ENCODE assay signal across 22 cellular contexts in genomic region chr9:125218621-125219020, GRCh38.
"Had no signal": no experiment of that assay in that cellular context is flagged by ENCODE, and none has a peak within 500 bp of the region (broad histone marks: within the 10 kb centered on the region; RNA-seq: fewer than 3 reads in every experiment).

No MANE protein-coding gene starts in this region.

- H3K4me1 Mint-ChIP-seq: endodermal cell, mesothelial cell of epicardium had no signal

- H3K9me3 Mint-ChIP-seq: dendritic cell treated with granulocyte-macrophage colony-stimulating factor and Interleukin-4, amounts not matched to agents 40 ng/mL and 50 ng/mL, for 4 days; effector memory CD8-positive, alpha-beta T cell; endodermal cell; mesothelial cell of epicardium had no signal

- H3K27ac Mint-ChIP-seq: dendritic cell treated with granulocyte-macrophage colony-stimulating factor and Interleukin-4, amounts not matched to agents 40 ng/mL and 50 ng/mL, for 4 days; endodermal cell; mesothelial cell of epicardium had no signal

- H3K27me3 Mint-ChIP-seq: dendritic cell treated with granulocyte-macrophage colony-stimulating factor and Interleukin-4, amounts not matched to agents 40 ng/mL and 50 ng/mL, for 4 days; effector memory CD8-positive, alpha-beta T cell had no signal

- DNase-seq: colonic mucosa; cortex of kidney; effector CD8-positive, alpha-beta T cell; effector memory CD8-positive, alpha-beta T cell; endodermal cell; erythroblast; esophagus squamous epithelium; foreskin fibroblast; foreskin melanocyte; gastrocnemius medialis; glutamatergic neuron; heart right ventricle; hippocampal formation; left cardiac atrium; left lung; left ventricle myocardium superior; lower lobe of right lung; mesenchymal stem cell; mucosa of descending colon had no signal

- H3K4me3 Mint-ChIP-seq: dendritic cell treated with granulocyte-macrophage colony-stimulating factor and Interleukin-4, amounts not matched to agents 40 ng/mL and 50 ng/mL, for 4 days; effector memory CD8-positive, alpha-beta T cell; endodermal cell; mesothelial cell of epicardium had no signal

- ATAC-seq: effector memory CD8-positive, alpha-beta T cell; esophagus mucosa; gastrocnemius medialis; heart right ventricle; left cardiac atrium; left lung; left ventricle myocardium superior; lower lobe of right lung; mucosa of descending colon had no signal
